8 cellular contexts compared by ENCODE assay signal in genomic region chr19:43596842-43597461, GRCh38. TPM values are rescaled to one million over a fixed set of nuclear protein-coding genes. Genes with fewer than 3 reads are reported as not detected.
DNase-seq lines count a peak whose midpoint lies in the region; ATAC-seq and TF ChIP-seq lines count a peak whose summit lies in the region.

No MANE protein-coding gene starts in this region.

- intact Hi-C loops in left ventricle myocardium inferior (cut with micrococcal nuclease), result no loop called here
- intact Hi-C loops in Right ventricle myocardium inferior (cut with DNase I), result loop anchor here (1.0 to 10.0 kb wide), 4 partner anchors 22 to 132 kb away; partner anchors contain the start of genes LYPD3, PINLYP, XRCC1 and ZNF428
- intact Hi-C loops in lower lobe of right lung (cut with DNase I), result no loop called here
- intact Hi-C loops in vagina (cut with DNase I), result no loop called here

- peaks cover 57% of the 10 kb centered on the region for H3K4me1 ChIP-seq in left ventricle myocardium inferior
- H3K4me1 ChIP-seq in lower lobe of right lung, result peaks cover 41% of the 10 kb centered on the region
- H3K4me1 ChIP-seq in vagina, result peaks cover 39% of the 10 kb centered on the region

- ATAC-seq in Right ventricle myocardium inferior (no peak), lower lobe of right lung (no peak), HG03460 (IDR thresholded peaks at IDR 0.05; ENCODE audit: unreplicated experiment) (no peak)

- H3K9me3 ChIP-seq in left ventricle myocardium inferior (replicated peaks), result no peaks in the 10 kb centered on the region
- H3K9me3 ChIP-seq in lower lobe of right lung, result no peaks in the 10 kb centered on the region
- no peaks in the 10 kb centered on the region for H3K9me3 ChIP-seq in vagina

- H3K36me3 ChIP-seq in left ventricle myocardium inferior, result peaks cover 54% of the 10 kb centered on the region
- peaks cover 58% of the 10 kb centered on the region for H3K36me3 ChIP-seq in lower lobe of right lung
- H3K36me3 ChIP-seq in vagina, result peaks cover 0 to 33% of the 10 kb centered on the region in 2 donors

- in situ Hi-C loops in astrocyte of the spinal cord (cut with HindIII; ENCODE audit: low sequenced_read_pairs), result no loop called here

- TF ChIP-seq CTCF in left ventricle myocardium inferior (IDR thresholded peaks at IDR 0.05; ENCODE audit: borderline replicate concordance), result no peak
- no peak for TF ChIP-seq CTCF in astrocyte of the spinal cord (IDR thresholded peaks at IDR 0.05; ENCODE audit: low read depth, low read length)
- TF ChIP-seq CTCF in lower lobe of right lung (IDR thresholded peaks at IDR 0.05), result no peak
- TF ChIP-seq CTCF in vagina (IDR thresholded peaks at IDR 0.05), result no peak

- H3K27ac ChIP-seq in left ventricle myocardium inferior (replicated peaks) (peak overlapping the region; percentile 99), lower lobe of right lung (peak overlapping the region; percentile 99), vagina (peak overlapping the region; percentile 96)

- H3K4me3 ChIP-seq in left ventricle myocardium inferior (peak overlapping the region; percentile 82), astrocyte of the spinal cord (ENCODE audit: low read depth, low read length) (peak overlapping the region; percentile 91), lower lobe of right lung (peak overlapping the region; percentile 77), vagina (peak overlapping the region; percentile 62 to 64)

- DNase-seq in left ventricle myocardium inferior (no peak), Right ventricle myocardium inferior (ENCODE audit: missing footprints) (no peak), astrocyte of the spinal cord (ENCODE audit: low read depth, low spot score) (no peak), lower lobe of right lung (no peak), vagina (ENCODE audit: extremely low spot score in 2 of 2) (no peak), NCI-H146 (lab: John Stamatoyannopoulos, UW) (no peak), DMS79 treated with DMSO at 0.1 percent for 48 hours (lab: John Stamatoyannopoulos, UW) (no peak)

- TF ChIP-seq POLR2A in vagina (IDR thresholded peaks at IDR 0.05), result no peak

- no peaks in the 10 kb centered on the region for H3K27me3 ChIP-seq in left ventricle myocardium inferior (ENCODE audit: low read depth)
- H3K27me3 ChIP-seq in lower lobe of right lung (ENCODE audit: low read depth), result no peaks in the 10 kb centered on the region
- no peaks in the 10 kb centered on the region for H3K27me3 ChIP-seq in vagina

RNA-seq across cellular contexts. Expression of gene ZNF576, which starts 0.6 kb away (rescaled TPM):
- total RNA-seq in left ventricle myocardium inferior (11.3 TPM), Right ventricle myocardium inferior (9.3 TPM), lower lobe of right lung (14.2 TPM), vagina (21.9 TPM)

RNA-seq across cellular contexts. Expression of gene IRGQ, which starts 1.0 kb away (rescaled TPM):
- 26.1 TPM for total RNA-seq in left ventricle myocardium inferior
- 16.2 TPM for total RNA-seq in Right ventricle myocardium inferior
- 21.1 TPM for total RNA-seq in lower lobe of right lung
- 11.0 TPM for total RNA-seq in vagina

RNA-seq across cellular contexts. Expression of gene SRRM5, which starts 14.9 kb away (rescaled TPM):
- 0.30 TPM for total RNA-seq in left ventricle myocardium inferior
- 0.16 TPM for total RNA-seq in Right ventricle myocardium inferior
- 0.24 TPM for total RNA-seq in lower lobe of right lung
- total RNA-seq in vagina, result 0.98 TPM

RNA-seq across cellular contexts. Expression of gene PINLYP, which starts 21.4 kb away (rescaled TPM):
- total RNA-seq in left ventricle myocardium inferior, result 1.0 TPM
- 2.2 TPM for total RNA-seq in Right ventricle myocardium inferior
- total RNA-seq in lower lobe of right lung, result 5.8 TPM
- 8.8 TPM for total RNA-seq in vagina

RNA-seq across cellular contexts. Expression of gene XRCC1, which starts 21.6 kb away (rescaled TPM):
- total RNA-seq in left ventricle myocardium inferior, result 12.8 TPM
- 12.2 TPM for total RNA-seq in Right ventricle myocardium inferior
- 26.9 TPM for total RNA-seq in lower lobe of right lung
- total RNA-seq in vagina, result 20.9 TPM
